9 cellular contexts compared by ENCODE assay signal in the genomic region with DNA sequence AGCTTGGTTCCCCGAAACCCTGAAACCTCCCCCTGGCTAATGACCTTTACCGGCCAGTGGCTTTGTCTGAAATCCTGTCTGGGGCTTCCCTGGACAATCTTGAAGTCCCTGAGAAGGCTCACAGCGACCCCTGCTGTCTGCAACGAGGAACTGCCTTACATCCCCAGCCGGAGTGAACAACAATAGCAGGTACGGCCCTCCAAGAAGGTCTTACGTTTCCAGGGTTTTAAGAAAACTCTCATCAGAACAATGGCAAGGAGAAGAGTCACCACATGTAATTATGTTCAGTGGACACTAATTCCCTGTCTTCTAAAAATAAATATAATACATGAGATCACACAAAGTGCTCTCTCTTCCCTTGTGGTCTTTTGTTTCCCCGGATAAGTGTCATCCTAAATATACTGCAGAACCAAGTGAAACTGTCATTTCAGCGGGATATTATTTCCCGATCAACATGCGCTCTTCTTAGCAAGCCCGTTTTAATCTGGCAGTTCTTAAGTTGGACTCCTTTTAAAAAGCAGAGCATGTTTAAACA. TPM values are rescaled to one million over a fixed set of nuclear protein-coding genes. Genes with fewer than 3 reads are reported as not detected.
A peak's percentile ranks its signal among the peaks of the same experiment; 100 is the strongest.
DNase-seq lines count a peak whose midpoint lies in the region; ATAC-seq, FAIRE-seq and TF ChIP-seq lines count a peak whose summit lies in the region.
"Had no signal": no experiment of that assay in that cellular context is flagged by ENCODE, and none has a peak within 500 bp of the region (broad histone marks: within the 10 kb centered on the region; RNA-seq: fewer than 3 reads in every experiment).

No MANE protein-coding gene starts in this region.

- no peak overlapping the region for H3K4me2 ChIP-seq in endothelial cell of umbilical vein (ENCODE audit: insufficient read depth, low read length)

- ATAC-seq in HG03196 (IDR thresholded peaks at IDR 0.05; ENCODE audit: unreplicated experiment) = peak; percentile 51
- peak; percentile 65 for ATAC-seq in activated CD8-positive, alpha-beta T cell treated with anti-CD3 and anti-CD28 coated beads for 36 hours
- peak; percentile 77 for ATAC-seq in mucosa of descending colon
- ATAC-seq in HG03025 (IDR thresholded peaks at IDR 0.05; ENCODE audit: low FRiP score, unreplicated experiment) = no peak

- dilution Hi-C loops in endothelial cell of umbilical vein (cut with MboI; ENCODE audit: extremely low pct_ligation_motif_present, low sequenced_read_pairs) = no loop called here

- peak; percentile 95 for FAIRE-seq in endothelial cell of umbilical vein (lab: Jason Lieb, UNC)

- no TSS peak for BruUV-seq in endothelial cell of umbilical vein (replicated peaks; lab: Mats Ljungman, UMichigan)

- H4K20me1 ChIP-seq in endothelial cell of umbilical vein (replicated peaks; ENCODE audit: control insufficient read depth, extremely low read depth, insufficient read depth, low read length) = no peaks in the 10 kb centered on the region

- no peaks in the 10 kb centered on the region for H3K27me3 ChIP-seq in endothelial cell of umbilical vein (ENCODE audit: control insufficient read depth in 2 of 2, insufficient read depth in 2 of 2, low read length in 2 of 2)
- H3K27me3 ChIP-seq: SJSA1 had no signal

- H3K4me3 ChIP-seq in endothelial cell of umbilical vein (replicated peaks in 1 of 3; ENCODE audit: insufficient read depth in 1 of 3, low read depth in 1 of 3, low read length in 3 of 3) = no peak overlapping the region
- no peak overlapping the region for H3K4me3 ChIP-seq in mucosa of descending colon
- H3K4me3 ChIP-seq: SJSA1 had no signal

- no peak overlapping the region for H2AFZ ChIP-seq in endothelial cell of umbilical vein (ENCODE audit: low read depth, low read length)

- H3K27me3 Mint-ChIP-seq in activated CD8-positive, alpha-beta T cell treated with anti-CD3 and anti-CD28 coated beads for 36 hours = no peaks in the 10 kb centered on the region

- H3K4me1 ChIP-seq in endothelial cell of umbilical vein (ENCODE audit: control insufficient read depth, extremely low read depth, insufficient read depth, low read length) (no peaks in the 10 kb centered on the region), mucosa of descending colon (ENCODE audit: low read depth) (no peaks in the 10 kb centered on the region)

- CTCF ChIA-PET in activated CD8-positive, alpha-beta T cell treated with anti-CD3 and anti-CD28 coated beads for 36 hours (lab: Charles Lee) = interaction anchor here (0.8 to 1.5 kb wide), 2 partner anchors 10 to 24 kb away, joined by 4 read pairs; no protein-coding TSS in a partner anchor
- CTCF ChIA-PET in endothelial cell of umbilical vein (lab: Charles Lee) = interaction anchor here (0.6 to 8.0 kb wide), 10 partner anchors 51 to 472 kb away, joined by 3 to 112 read pairs (median 4); no protein-coding TSS in a partner anchor

- peak; percentile 82 for TF ChIP-seq CTCF in activated CD8-positive, alpha-beta T cell treated with anti-CD3 and anti-CD28 coated beads for 36 hours (IDR thresholded peaks at IDR 0.05)
- TF ChIP-seq CTCF in endothelial cell of umbilical vein (IDR thresholded peaks at IDR 0.05; ENCODE audit: extremely low read depth in 1 of 2, insufficient read depth in 1 of 2, low read depth in 1 of 2, low read length in 2 of 2) (peak; percentile 89 to 91), mucosa of descending colon (IDR thresholded peaks at IDR 0.05) (peak; percentile 64)

- intact Hi-C loops in activated CD8-positive, alpha-beta T cell treated with anti-CD3 and anti-CD28 coated beads for 36 hours (cut with micrococcal nuclease) = no loop called here
- intact Hi-C loops in endothelial cell of umbilical vein (cut with micrococcal nuclease) (loop anchor here (1.0 to 5.0 kb wide), 6 partner anchors 81 to 716 kb away; no protein-coding TSS in a partner anchor), mucosa of descending colon (cut with DNase I, micrococcal nuclease) (no loop called here)

- H3K4me3 Mint-ChIP-seq in activated CD8-positive, alpha-beta T cell treated with anti-CD3 and anti-CD28 coated beads for 36 hours = no peak overlapping the region

- no peak overlapping the region for H3K27ac Mint-ChIP-seq in activated CD8-positive, alpha-beta T cell treated with anti-CD3 and anti-CD28 coated beads for 36 hours

- peaks cover 49% of the 10 kb centered on the region for H3K36me3 Mint-ChIP-seq in activated CD8-positive, alpha-beta T cell treated with anti-CD3 and anti-CD28 coated beads for 36 hours (ENCODE audit: low read depth)

- H3K36me3 ChIP-seq in endothelial cell of umbilical vein (ENCODE audit: control insufficient read depth in 2 of 2, extremely low read depth in 1 of 2, insufficient read depth in 2 of 2, low read length in 2 of 2) (peaks cover 0 to under 1% of the 10 kb centered on the region in 2 experiments), mucosa of descending colon (ENCODE audit: low read depth) (no peaks in the 10 kb centered on the region)

- no peak overlapping the region for H3K27ac ChIP-seq in endothelial cell of umbilical vein (ENCODE audit: insufficient read depth, low read depth, low read length)
- H3K27ac ChIP-seq: SJSA1 had no signal

- peak; percentile 72 for DNase-seq in COLO829 (ENCODE audit: low spot score)
- DNase-seq in NCI-H748 (lab: John Stamatoyannopoulos, UW; ENCODE audit: unreplicated experiment) = peak; percentile 66
- DNase-seq in activated CD8-positive, alpha-beta T cell treated with anti-CD3 and anti-CD28 coated beads for 36 hours = peak; percentile 67
- DNase-seq in endothelial cell of umbilical vein (ENCODE audit: low read depth, low spot score) = peak; percentile 79
- peak in 2 of 3 donors; percentile 59 to 61 for DNase-seq in mucosa of descending colon
- DNase-seq in stimulated activated CD8-positive, alpha-beta memory T cell treated with anti-CD3 and anti-CD28 coated beads, Interleukin-7, amount 100 ng/mL, for 4 hours (ENCODE audit: low read depth in 2 of 2) = peak; percentile 13 to 20

- TF ChIP-seq POLR2A in endothelial cell of umbilical vein (IDR thresholded peaks at IDR 0.05; ENCODE audit: low read depth, low read length) = no peak

- H3K9ac ChIP-seq in endothelial cell of umbilical vein (replicated peaks; ENCODE audit: extremely low read depth, insufficient read depth, low read length) = no peak overlapping the region

- H3K9me1 ChIP-seq in endothelial cell of umbilical vein (replicated peaks; ENCODE audit: control insufficient read depth, extremely low read depth, insufficient read depth, low read length) = no peaks in the 10 kb centered on the region

- H3K9me3 ChIP-seq in endothelial cell of umbilical vein (replicated peaks; ENCODE audit: control insufficient read depth, insufficient read depth, low read length) = no peaks in the 10 kb centered on the region
- no peaks in the 10 kb centered on the region for H3K9me3 ChIP-seq in mucosa of descending colon

- no peaks in the 10 kb centered on the region for H3K79me2 ChIP-seq in endothelial cell of umbilical vein (ENCODE audit: control insufficient read depth, insufficient read depth, low read length)

- POLR2A ChIA-PET in activated CD8-positive, alpha-beta T cell treated with anti-CD3 and anti-CD28 coated beads for 36 hours (lab: Charles Lee) = no interaction called here
- POLR2A ChIA-PET in endothelial cell of umbilical vein (lab: Charles Lee) = interaction anchor here (0.6 kb wide), 1 partner anchor 460 kb away, joined by 3 read pairs; no protein-coding TSS in a partner anchor

- no peaks in the 10 kb centered on the region for H3K4me1 Mint-ChIP-seq in activated CD8-positive, alpha-beta T cell treated with anti-CD3 and anti-CD28 coated beads for 36 hours (ENCODE audit: low read depth)

- H3K9me3 Mint-ChIP-seq in activated CD8-positive, alpha-beta T cell treated with anti-CD3 and anti-CD28 coated beads for 36 hours = no peaks in the 10 kb centered on the region

TF ChIP-seq in endothelial cell of umbilical vein, 7 proteins besides CTCF, POLR2A, EP300 and RAD21:
- no peak for TF ChIP-seq EZH2 (IDR thresholded peaks at IDR 0.05; ENCODE audit: borderline replicate concordance, low read depth, low read length, severe bottlenecking)
- no peak for TF ChIP-seq FOS (IDR thresholded peaks at IDR 0.05; ENCODE audit: borderline replicate concordance, insufficient read depth, low read length)
- TF ChIP-seq, protein P1, sequence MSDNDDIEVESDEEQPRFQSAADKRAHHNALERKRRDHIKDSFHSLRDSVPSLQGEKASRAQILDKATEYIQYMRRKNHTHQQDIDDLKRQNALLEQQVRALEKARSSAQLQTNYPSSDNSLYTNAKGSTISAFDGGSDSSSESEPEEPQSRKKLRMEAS (IDR thresholded peaks at IDR 0.05; ENCODE audit: insufficient read depth, insufficient read length) = no peak
- TF ChIP-seq POLR2AphosphoS5 (IDR thresholded peaks at IDR 0.05; ENCODE audit: insufficient read depth, low read depth, low read length) = no peak
- no peak for TF ChIP-seq MYC (IDR thresholded peaks at IDR 0.05; ENCODE audit: low read depth, low read length)
- TF ChIP-seq JUN (IDR thresholded peaks at IDR 0.05; ENCODE audit: borderline replicate concordance, insufficient read depth, insufficient read length, low read depth) = no peak
- TF ChIP-seq GATA2 (IDR thresholded peaks at IDR 0.05; ENCODE audit: insufficient read depth, insufficient read length, low read depth, low read length) = no peak

RNA-seq across cellular contexts. Expression of a gene that starts 53.3 kb away (rescaled TPM):
- 10 to 100 TPM; 66.9 to 67.7 TPM for total RNA-seq in activated CD8-positive, alpha-beta T cell treated with anti-CD3 and anti-CD28 coated beads for 36 hours
- 34.0 and 34.4 TPM in 2 replicates for total RNA-seq in endothelial cell of umbilical vein
- 13.2 and 15.2 TPM in 2 replicates for polyA plus RNA-seq in endothelial cell of umbilical vein
- polyA plus RNA-seq in endothelial cell of umbilical vein (2011; cell fraction: cytosol; rRNA removed) = 13.0 and 13.2 TPM in 2 replicates
- polyA plus RNA-seq in endothelial cell of umbilical vein (2011; cell fraction: nucleus; rRNA removed) = 53.5 and 55.4 TPM in 2 replicates
- polyA plus RNA-seq in endothelial cell of umbilical vein (2012) = 23.1 and 23.7 TPM in 2 replicates
- 20.0 and 21.5 TPM in 2 replicates for polyA minus RNA-seq in endothelial cell of umbilical vein
- 7.4 TPM for polyA minus RNA-seq in endothelial cell of umbilical vein (2011; cell fraction: cytosol; rRNA and poly(A)+ RNA removed)
- polyA minus RNA-seq in endothelial cell of umbilical vein (2011; cell fraction: nucleus; rRNA and poly(A)+ RNA removed) = 19.7 and 25.0 TPM in 2 replicates
- total RNA-seq in mucosa of descending colon = 10 to 100 TPM; 22.5 to 38.4 (median 32.9) TPM

Comparison
In these comparisons a context has a peak if more than half of its experiments do, and no peak if none do; other contexts are left out.
1. DNase-seq: peak in every context shown above with its lines; median percentile 79 in endothelial cell of umbilical vein; 72 in COLO829; 67 in activated CD8-positive, alpha-beta T cell treated with anti-CD3 and anti-CD28 coated beads for 36 hours; 66 in NCI-H748; 60 in mucosa of descending colon; 16 in stimulated activated CD8-positive, alpha-beta memory T cell treated with anti-CD3 and anti-CD28 coated beads, Interleukin-7, amount 100 ng/mL, for 4 hours.